Comparison of ENCODE assay signal across 20 cellular contexts in the genomic region with DNA sequence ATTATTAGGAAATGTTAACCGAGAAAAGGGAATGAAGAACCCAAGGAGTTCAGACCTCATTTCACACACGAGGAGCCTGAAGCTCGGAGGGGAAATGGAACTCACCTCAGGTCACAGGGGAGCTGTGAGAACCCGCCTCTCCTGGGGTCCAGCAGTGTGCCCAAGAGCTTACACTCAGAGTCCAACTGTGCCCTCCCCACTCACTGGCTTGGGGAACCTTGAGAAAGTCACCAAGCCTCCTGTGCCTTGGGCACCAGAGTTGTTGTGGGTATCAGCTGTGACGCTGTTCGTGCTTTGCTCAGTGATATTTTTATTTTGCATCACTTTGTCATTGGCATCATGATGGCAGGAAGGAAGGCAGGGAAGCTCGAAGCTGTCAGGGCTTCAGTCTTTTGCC.
"Had no signal": no experiment of that assay in that cellular context is flagged by ENCODE, and none has a peak within 500 bp of the region (broad histone marks: within the 10 kb centered on the region; RNA-seq: fewer than 3 reads in every experiment).

No MANE protein-coding gene starts in this region.

- H3K27ac Mint-ChIP-seq: activated CD4-positive, alpha-beta memory T cell treated with anti-CD3 and anti-CD28 coated beads, Interleukin-2, amount 10 ng/mL, durations not matched to agents 7 days and 5 days; activated CD8-positive, alpha-beta memory T cell treated with anti-CD3 and anti-CD28 coated beads, Interleukin-2, amount 10 ng/mL, durations not matched to agents 7 days and 5 days; activated naive CD8-positive, alpha-beta T cell treated with anti-CD3 and anti-CD28 coated beads, Interleukin-2, amount 10 ng/mL, durations not matched to agents 7 days and 5 days; activated T-helper 17 cell treated with anti-CD3 and anti-CD28 coated beads, Interleukin-2, amount 50 U/mL, for 72 hours; immature natural killer cell; natural killer cell treated with Interleukin-12 subunit alpha and Interleukin-12 subunit beta and Interleukin-15 and Interleukin-18, amount 100 ng/mL, for 72 hours had no signal

- H3K36me3 Mint-ChIP-seq: activated CD8-positive, alpha-beta memory T cell treated with anti-CD3 and anti-CD28 coated beads, Interleukin-2, amount 10 ng/mL, durations not matched to agents 7 days and 5 days; activated naive CD8-positive, alpha-beta T cell treated with anti-CD3 and anti-CD28 coated beads, Interleukin-2, amount 10 ng/mL, durations not matched to agents 7 days and 5 days; natural killer cell treated with Interleukin-12 subunit alpha and Interleukin-12 subunit beta and Interleukin-15 and Interleukin-18, amount 100 ng/mL, for 72 hours had no signal

- H3K4me1 Mint-ChIP-seq: activated CD4-positive, alpha-beta memory T cell treated with anti-CD3 and anti-CD28 coated beads, Interleukin-2, amount 10 ng/mL, durations not matched to agents 7 days and 5 days; immature natural killer cell had no signal

- H3K27me3 ChIP-seq: sigmoid colon had no signal

- H3K27ac ChIP-seq: cardiac muscle cell, esophagus squamous epithelium, neutrophil, parathyroid adenoma, sigmoid colon, tibial artery had no signal

- DNase-seq: activated CD4-positive, alpha-beta memory T cell treated with anti-CD3 and anti-CD28 coated beads, Interleukin-2, amount 10 ng/mL, durations not matched to agents 7 days and 5 days; activated CD4-positive, alpha-beta T cell treated with anti-CD3 and anti-CD28 coated beads for 48 hours; activated CD4-positive, CD25-positive, alpha-beta regulatory T cell; activated CD8-positive, alpha-beta memory T cell treated with anti-CD3 and anti-CD28 coated beads, Interleukin-2, amount 10 ng/mL, durations not matched to agents 7 days and 5 days; activated naive CD4-positive, alpha-beta T cell; activated naive CD8-positive, alpha-beta T cell treated with anti-CD3 and anti-CD28 coated beads, Interleukin-2, amount 10 ng/mL, durations not matched to agents 7 days and 5 days; activated T-cell treated with anti-CD3 and anti-CD28 coated beads, Interleukin-2, amount 50 U/mL, for 1 hour; amygdala; effector memory CD4-positive, alpha-beta T cell; esophagus squamous epithelium; immature natural killer cell; left cardiac atrium; sigmoid colon; stimulated activated naive CD4-positive, alpha-beta T cell treated with Interleukin-2 at 50 U/mL for 16 hours; tibial artery had no signal

- H3K9me3 Mint-ChIP-seq: activated CD4-positive, alpha-beta memory T cell treated with anti-CD3 and anti-CD28 coated beads, Interleukin-2, amount 10 ng/mL, durations not matched to agents 7 days and 5 days; activated T-helper 17 cell treated with anti-CD3 and anti-CD28 coated beads, Interleukin-2, amount 50 U/mL, for 72 hours; natural killer cell treated with Interleukin-12 subunit alpha and Interleukin-12 subunit beta and Interleukin-15 and Interleukin-18, amount 100 ng/mL, for 72 hours had no signal

- H3K4me3 Mint-ChIP-seq: activated CD4-positive, alpha-beta memory T cell treated with anti-CD3 and anti-CD28 coated beads, Interleukin-2, amount 10 ng/mL, durations not matched to agents 7 days and 5 days; activated CD8-positive, alpha-beta memory T cell treated with anti-CD3 and anti-CD28 coated beads, Interleukin-2, amount 10 ng/mL, durations not matched to agents 7 days and 5 days; activated naive CD8-positive, alpha-beta T cell treated with anti-CD3 and anti-CD28 coated beads, Interleukin-2, amount 10 ng/mL, durations not matched to agents 7 days and 5 days; activated T-helper 17 cell treated with anti-CD3 and anti-CD28 coated beads, Interleukin-2, amount 50 U/mL, for 72 hours; immature natural killer cell; natural killer cell treated with Interleukin-12 subunit alpha and Interleukin-12 subunit beta and Interleukin-15 and Interleukin-18, amount 100 ng/mL, for 72 hours had no signal

- H3K9ac ChIP-seq: parathyroid adenoma had no signal

- H3K4me3 ChIP-seq: cardiac muscle cell, esophagus squamous epithelium, sigmoid colon, tibial artery had no signal

- H3K4me1 ChIP-seq: parathyroid adenoma, sigmoid colon, tibial artery had no signal

- H3K79me2 ChIP-seq: parathyroid adenoma had no signal

- ATAC-seq: activated CD8-positive, alpha-beta memory T cell treated with anti-CD3 and anti-CD28 coated beads, Interleukin-2, amount 10 ng/mL, durations not matched to agents 7 days and 5 days; activated T-helper 17 cell treated with anti-CD3 and anti-CD28 coated beads, Interleukin-2, amount 50 U/mL, for 72 hours; natural killer cell treated with Interleukin-12 subunit alpha and Interleukin-12 subunit beta and Interleukin-15 and Interleukin-18, amount 100 ng/mL, for 72 hours had no signal

- H3K9me3 ChIP-seq: neutrophil, sigmoid colon, tibial artery had no signal

- H2AFZ ChIP-seq: parathyroid adenoma had no signal

- H3K36me3 ChIP-seq: cardiac muscle cell, esophagus squamous epithelium, neutrophil, sigmoid colon, tibial artery had no signal
